ENCODE assay signal across 23 cellular contexts in genomic region chr12:130124106-130124505, GRCh38. TPM values are rescaled to one million over a fixed set of nuclear protein-coding genes. Genes with fewer than 3 reads are reported as not detected.
"Had no signal": no experiment of that assay in that cellular context is flagged by ENCODE, and none has a peak within 500 bp of the region (broad histone marks: within the 10 kb centered on the region; RNA-seq: fewer than 3 reads in every experiment).

No MANE protein-coding gene starts in this region.

- H3K27me3 ChIP-seq: SJSA1 had no signal

- H3K4me3 ChIP-seq: SJSA1, SK-N-MC had no signal

- ATAC-seq: HepG2 had no signal

- FAIRE-seq: HepG2, RCC 7860 had no signal

- H3K36me3 ChIP-seq: SJSA1 had no signal

- H3K4me1 ChIP-seq: SJSA1 had no signal

- DNase-seq: IMR-90, Kasumi-1, KG1, MM.1S, NCI-H1092 treated with DMSO at 0.1 percent for 48 hours, NCI-H1436, NCI-H187, NCI-H2029, NCI-H2081 treated with DMSO at 0.1 percent for 48 hours, NCI-H2227 treated with DMSO at 0.1 percent for 48 hours, NCI-H524 treated with DMSO at 0.1 percent for 48 hours, NCI-H69, NCI-H774, Right ventricle myocardium superior, RPMI8226, SIG-M5 had no signal

- H3K27ac ChIP-seq: SJSA1, SK-N-MC had no signal

RNA-seq across cellular contexts. Expression of gene FZD10, which starts 38.2 kb away (rescaled TPM):
- total RNA-seq: HepG2, HT1080, IMR-90, M059J, NCI-H460, Right ventricle myocardium superior, SJSA1 had no signal
- polyA plus RNA-seq: HepG2, IMR-90 had no signal
